In the genomic region with DNA sequence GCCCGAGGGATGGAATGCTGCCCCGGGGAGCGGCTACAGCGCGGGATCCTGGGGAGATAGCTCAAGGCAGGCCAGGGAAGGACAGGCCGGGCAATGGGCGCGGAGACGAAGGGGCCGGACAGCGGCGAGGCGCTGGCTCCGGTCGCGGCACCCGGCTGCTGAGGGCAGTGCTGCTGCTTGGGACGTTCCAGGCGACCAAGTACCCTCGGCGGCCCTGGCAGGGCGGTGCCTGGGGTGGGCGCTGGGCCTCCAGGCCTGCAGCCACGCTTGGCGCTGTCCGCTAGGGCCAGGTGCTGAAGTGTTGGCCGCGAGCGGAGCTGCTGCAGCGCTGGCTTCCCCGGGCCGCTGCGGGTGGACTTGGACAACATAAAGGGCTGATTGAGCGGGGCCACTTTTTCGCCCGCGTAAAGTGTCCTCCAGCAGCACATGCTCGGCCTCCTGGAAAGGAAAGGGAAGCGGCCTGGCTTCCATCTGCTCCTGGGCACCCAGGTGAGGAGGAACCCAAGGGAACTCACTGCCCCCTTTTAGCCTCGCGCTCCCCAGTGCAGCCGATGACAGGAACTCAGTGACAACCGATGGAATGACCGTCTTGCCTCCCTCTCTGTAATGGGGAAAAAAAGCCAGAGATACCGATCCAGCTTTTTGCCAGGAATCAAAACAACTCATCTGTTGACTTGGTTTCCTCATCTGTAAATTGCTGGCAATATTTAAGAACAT, we compare ENCODE assay signal across 8 cellular contexts. TPM values are rescaled to one million over a fixed set of nuclear protein-coding genes. Genes with fewer than 3 reads are reported as not detected.
DNase-seq lines count a peak whose midpoint lies in the region; ATAC-seq lines count a peak whose summit lies in the region.

No MANE protein-coding gene starts in this region.

- no peak overlapping the region for H3K4me3 ChIP-seq in right cardiac atrium (ENCODE audit: low read length)

- ATAC-seq in right cardiac atrium = peak; percentile 91 to 93
- no peak for ATAC-seq in HG02588 (IDR thresholded peaks at IDR 0.05; ENCODE audit: unreplicated experiment)
- ATAC-seq in HG03439 (IDR thresholded peaks at IDR 0.05; ENCODE audit: unreplicated experiment) = no peak
- ATAC-seq in HG03571 (IDR thresholded peaks at IDR 0.05; ENCODE audit: unreplicated experiment) = no peak

- DNase-seq in CD1c-positive myeloid dendritic cell (ENCODE audit: extremely low spot score) = peak; percentile 33
- peak; percentile 88 for DNase-seq in HuH-7 (ENCODE audit: low spot score)
- DNase-seq in activated naive CD4-positive, alpha-beta T cell treated with anti-CD3 and anti-CD28 coated beads, Interleukin-2, amount 50 U/mL, for 16 hours = peak; percentile 23
- DNase-seq in right cardiac atrium = peak; percentile 63 to 90 (median 85)
- peak; percentile 91 for DNase-seq in retina

- WGBS in right cardiac atrium = 10% methylated on average over 45 of the region's 45 CpGs

- intact Hi-C loops in right cardiac atrium (cut with DNase I) = no loop called here

- H3K27ac ChIP-seq in right cardiac atrium (ENCODE audit: low read length) = no peak overlapping the region

- no peaks in the 10 kb centered on the region for H3K9me3 ChIP-seq in right cardiac atrium (ENCODE audit: control insufficient read depth, low read length)

- no peaks in the 10 kb centered on the region for H3K4me1 ChIP-seq in right cardiac atrium (ENCODE audit: control insufficient read depth, insufficient read depth, low read length)

- H3K27me3 ChIP-seq in right cardiac atrium (ENCODE audit: control insufficient read depth, insufficient read depth) = no peaks in the 10 kb centered on the region

RNA-seq across cellular contexts. Expression of a gene that starts 23.7 kb away (rescaled TPM):
- not detected for total RNA-seq in right cardiac atrium
- 0.16 TPM for polyA plus RNA-seq in right cardiac atrium

RNA-seq across cellular contexts. Expression of a gene that starts 53.4 kb away (rescaled TPM):
- 10 to 100 TPM; 10.1 to 14.9 (median 13.6) TPM for total RNA-seq in right cardiac atrium
- polyA plus RNA-seq in right cardiac atrium = 6.0 TPM

Comparison
In these comparisons a context has a peak if more than half of its experiments do, and no peak if none do; other contexts are left out.
1. DNase-seq: peak in every context shown above with its lines; median percentile 91 in retina; 88 in HuH-7; 85 in right cardiac atrium; 33 in CD1c-positive myeloid dendritic cell; 23 in activated naive CD4-positive, alpha-beta T cell treated with anti-CD3 and anti-CD28 coated beads, Interleukin-2, amount 50 U/mL, for 16 hours.
2. ATAC-seq: peak in right cardiac atrium (2 of 2); none in HG02588 (single experiment), HG03439 (single experiment) and HG03571 (single experiment).